8 cellular contexts compared by ENCODE assay signal in the genomic region with DNA sequence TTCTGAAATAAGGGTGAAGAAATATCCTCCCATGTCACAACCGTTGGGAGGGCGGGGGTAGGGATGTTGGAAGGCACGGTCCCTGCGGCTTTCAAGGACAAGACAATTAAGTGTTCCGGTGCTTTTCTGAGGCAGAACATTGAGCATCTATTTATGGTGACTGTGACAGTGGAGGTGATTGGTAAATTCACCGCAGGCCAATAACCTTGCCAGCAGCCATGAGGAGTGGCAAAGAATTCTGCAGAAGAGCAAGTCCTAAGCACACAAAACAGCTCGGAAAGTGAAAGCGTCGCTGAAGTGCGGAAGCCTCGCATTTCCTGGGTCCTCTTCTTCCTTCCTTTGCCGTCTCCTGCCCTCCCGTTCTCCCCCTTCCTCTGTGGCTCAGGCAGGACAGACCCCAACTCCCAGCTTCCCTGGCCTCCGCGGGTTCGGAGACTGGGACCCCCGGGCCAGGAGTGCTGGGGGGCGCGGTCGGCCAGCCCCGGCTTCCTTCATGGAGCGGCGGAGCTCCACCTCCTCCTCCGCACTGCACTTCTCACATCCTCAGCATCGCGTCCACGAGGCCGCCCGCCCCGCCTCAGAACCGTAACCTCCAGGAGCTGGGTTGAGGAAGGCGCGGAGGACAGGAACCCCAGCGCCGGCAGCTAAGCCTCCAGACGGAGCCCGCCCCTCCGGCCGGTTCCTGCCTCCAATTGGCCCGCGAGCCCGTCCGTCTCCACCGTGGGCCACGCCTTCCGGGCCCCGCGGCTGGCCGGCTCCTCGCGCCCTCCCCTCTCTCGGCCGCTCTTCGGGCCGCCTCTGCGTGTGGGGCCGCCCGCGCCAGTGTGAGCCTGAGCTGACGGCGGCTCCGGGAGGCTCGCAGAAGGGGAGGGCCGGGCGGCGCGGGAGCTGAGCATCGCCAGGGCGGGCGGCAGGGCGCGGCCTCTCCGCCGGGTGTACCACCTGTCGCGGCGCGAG. TPM values are rescaled to one million over a fixed set of nuclear protein-coding genes. Genes with fewer than 3 reads are reported as not detected.
DNase-seq lines count a peak whose midpoint lies in the region; ATAC-seq and TF ChIP-seq lines count a peak whose summit lies in the region.

ME2 (plus strand) TSS at position 774 of the 957 bp plus-strand sequence. CDS start 16,703 bp downstream, outside the sequence.

- peaks cover 43% of the 10 kb centered on the region for H3K79me2 ChIP-seq in KMS-11 (ENCODE audit: insufficient read depth, low read depth)

- peaks cover 7% of the 10 kb centered on the region for H3K36me3 Mint-ChIP-seq in activated T-cell treated with anti-CD3 and anti-CD28 coated beads, Interleukin-2, amount 50 U/mL, for 4 hours (ENCODE audit: insufficient read depth)

- H3K9ac ChIP-seq in KMS-11 (peak within 1 kb of the TSS; percentile 81), mucosa of stomach (ENCODE audit: low read length) (peak within 1 kb of the TSS; percentile 88)

- H2AFZ ChIP-seq in KMS-11 (ENCODE audit: low read depth), result peak within 1 kb of the TSS; percentile 70

- POLR2A ChIA-PET in Panc1 (lab: Charles Lee), result interaction anchor here (0.5 kb wide), 1 partner anchor 31 kb away, joined by 12 read pairs; no protein-coding TSS in a partner anchor

- H3K4me1 ChIP-seq in KMS-11 (ENCODE audit: low read depth, poor library complexity, severe bottlenecking) (peaks cover 41% of the 10 kb centered on the region), Panc1 (ENCODE audit: control insufficient read depth, insufficient read depth, low read length) (peaks cover 13% of the 10 kb centered on the region), esophagus (ENCODE audit: control insufficient read depth in 2 of 2, insufficient read depth in 2 of 2, low read length in 1 of 2) (no peaks in the 10 kb centered on the region), mucosa of stomach (ENCODE audit: control insufficient read depth, insufficient read depth, low read length) (peaks cover 10% of the 10 kb centered on the region)

- H3K27ac ChIP-seq in KMS-11 (peak within 1 kb of the TSS; percentile 75), Panc1 (ENCODE audit: low read length) (peak within 1 kb of the TSS; percentile 83), esophagus (ENCODE audit: low read depth in 2 of 2, low read length in 1 of 2) (peak within 1 kb of the TSS; percentile 98 to 99)

- no peaks in the 10 kb centered on the region for H3K9me3 Mint-ChIP-seq in activated T-cell treated with anti-CD3 and anti-CD28 coated beads, Interleukin-2, amount 50 U/mL, for 4 hours

- TF ChIP-seq CTCF in KMS-11 (conservative IDR thresholded peaks at IDR 0.05; ENCODE audit: low read depth, low read length) (no peak), Panc1 (IDR thresholded peaks at IDR 0.05) (no peak)

- CTCF ChIA-PET in Panc1 (lab: Charles Lee), result no interaction called here

- in situ Hi-C loops in Panc1 (cut with HindIII; ENCODE audit: low pct_unique_long_range_greater_than_20kb, low sequenced_read_pairs), result no loop called here

- H3K4me3 ChIP-seq in KMS-11 (IDR thresholded peaks at IDR 0.05; ENCODE audit: insufficient read depth, low read depth, low read length) (peak within 1 kb of the TSS; percentile 50), Panc1 (ENCODE audit: low read depth in 2 of 2, low read length in 2 of 2) (peak within 1 kb of the TSS; percentile 53 to 84), esophagus (ENCODE audit: low read depth in 1 of 2, low read length in 2 of 2) (peak within 1 kb of the TSS; percentile 75 to 80), mucosa of stomach (ENCODE audit: low read length) (peak within 1 kb of the TSS; percentile 26)

- no TSS peak for BruUV-seq in Panc1 (replicated peaks; lab: Mats Ljungman, UMichigan)

- H3K36me3 ChIP-seq in KMS-11 (ENCODE audit: insufficient read depth), result no peaks in the 10 kb centered on the region
- no peaks in the 10 kb centered on the region for H3K36me3 ChIP-seq in Panc1 (ENCODE audit: control insufficient read depth, insufficient read depth, low read length)
- no peaks in the 10 kb centered on the region for H3K36me3 ChIP-seq in esophagus (ENCODE audit: control insufficient read depth in 2 of 2, insufficient read depth in 2 of 2, low read length in 1 of 2)
- H3K36me3 ChIP-seq in mucosa of stomach (ENCODE audit: control insufficient read depth, insufficient read depth, low read length), result no peaks in the 10 kb centered on the region

- H4K20me1 ChIP-seq in KMS-11 (ENCODE audit: insufficient read depth), result peaks cover 18% of the 10 kb centered on the region

- H3K27me3 Mint-ChIP-seq in activated T-cell treated with anti-CD3 and anti-CD28 coated beads, Interleukin-2, amount 50 U/mL, for 4 hours (ENCODE audit: low read depth), result no peaks in the 10 kb centered on the region

- intact Hi-C loops in Panc1 (cut with micrococcal nuclease; ENCODE audit: unreplicated experiment), result no loop called here

- peak within 1 kb of the TSS; percentile 75 for H3K4me2 ChIP-seq in KMS-11

- H3K9me3 ChIP-seq in Panc1 (ENCODE audit: control insufficient read depth, insufficient read depth, low read depth, low read length) (no peaks in the 10 kb centered on the region), esophagus (ENCODE audit: control insufficient read depth in 2 of 2, insufficient read depth in 1 of 2, low read depth in 1 of 2, low read length in 1 of 2) (no peaks in the 10 kb centered on the region), mucosa of stomach (ENCODE audit: control insufficient read depth, low read length) (no peaks in the 10 kb centered on the region)

- peak; percentile 78 for DNase-seq in DMS79 (lab: John Stamatoyannopoulos, UW)
- DNase-seq in Panc1 (ENCODE audit: low read depth, low spot score), result no peak
- DNase-seq in activated T-cell treated with anti-CD3 and anti-CD28 coated beads, Interleukin-2, amount 50 U/mL, for 4 hours, result peak; percentile 88
- DNase-seq in stimulated activated CD8-positive, alpha-beta memory T cell treated with anti-CD3 and anti-CD28 coated beads, Interleukin-4, amount 100 ng/mL, for 48 hours, result peak; percentile 95

- peaks cover 26% of the 10 kb centered on the region for H3K4me1 Mint-ChIP-seq in activated T-cell treated with anti-CD3 and anti-CD28 coated beads, Interleukin-2, amount 50 U/mL, for 4 hours (ENCODE audit: low read depth)

- peak; percentile 96 for ATAC-seq in GM21737 (IDR thresholded peaks at IDR 0.05; ENCODE audit: unreplicated experiment)
- ATAC-seq in Panc1, result peak; percentile 98
- ATAC-seq in activated T-cell treated with anti-CD3 and anti-CD28 coated beads, Interleukin-2, amount 50 U/mL, for 4 hours, result peak; percentile 95

- H3K4me3 Mint-ChIP-seq in activated T-cell treated with anti-CD3 and anti-CD28 coated beads, Interleukin-2, amount 50 U/mL, for 4 hours, result peak within 1 kb of the TSS; percentile 94

- H3K27me3 ChIP-seq in KMS-11 (ENCODE audit: insufficient read depth, low read depth) (no peaks in the 10 kb centered on the region), Panc1 (ENCODE audit: control insufficient read depth, insufficient read depth, low read length) (no peaks in the 10 kb centered on the region), esophagus (ENCODE audit: control insufficient read depth in 1 of 2, insufficient read depth in 2 of 2, low read length in 2 of 2) (no peaks in the 10 kb centered on the region), mucosa of stomach (ENCODE audit: control insufficient read depth, insufficient read depth, low read length) (no peaks in the 10 kb centered on the region)

- 0% methylated on average over 67 to 78 of the region's 78 CpGs for WGBS in esophagus, 2 donors

RNA-seq across cellular contexts. Expression of gene ME2, which starts in this region (rescaled TPM):
- 38.2 TPM for total RNA-seq in Panc1 (2021; ENCODE audit: unreplicated experiment)
- 18.2 TPM for polyA plus RNA-seq in Panc1 (2012; ENCODE audit: insufficient read length)
- 100 to 1,000 TPM in 2 of 3 donors, 10 to 100 TPM in 1; 90.9 to 108 (median 108) TPM for total RNA-seq in activated T-cell treated with anti-CD3 and anti-CD28 coated beads, Interleukin-2, amount 50 U/mL, for 4 hours
- polyA plus RNA-seq in esophagus, result 10 to 100 TPM in 1 of 2 donors, 1 to 10 TPM in 1; 7.3 to 12.2 TPM

Comparison
In these comparisons a context has a peak if more than half of its experiments do, and no peak if none do; other contexts are left out.
1. H3K4me3 ChIP-seq: peak in every context shown above with its lines; median percentile 78 in esophagus; 68 in Panc1; 50 in KMS-11; 26 in mucosa of stomach.